In genomic region chr7:55527314-55527713, GRCh38 we compare ENCODE assay signal across 1 cellular context.
TF ChIP-seq lines count a peak whose summit lies in the region.

No MANE protein-coding gene starts in this region.

TF ChIP-seq in HEK293, 187 proteins besides CTCF, POLR2A, EP300 and RAD21 (continued from another document):
- TF ChIP-seq, protein P1, sequence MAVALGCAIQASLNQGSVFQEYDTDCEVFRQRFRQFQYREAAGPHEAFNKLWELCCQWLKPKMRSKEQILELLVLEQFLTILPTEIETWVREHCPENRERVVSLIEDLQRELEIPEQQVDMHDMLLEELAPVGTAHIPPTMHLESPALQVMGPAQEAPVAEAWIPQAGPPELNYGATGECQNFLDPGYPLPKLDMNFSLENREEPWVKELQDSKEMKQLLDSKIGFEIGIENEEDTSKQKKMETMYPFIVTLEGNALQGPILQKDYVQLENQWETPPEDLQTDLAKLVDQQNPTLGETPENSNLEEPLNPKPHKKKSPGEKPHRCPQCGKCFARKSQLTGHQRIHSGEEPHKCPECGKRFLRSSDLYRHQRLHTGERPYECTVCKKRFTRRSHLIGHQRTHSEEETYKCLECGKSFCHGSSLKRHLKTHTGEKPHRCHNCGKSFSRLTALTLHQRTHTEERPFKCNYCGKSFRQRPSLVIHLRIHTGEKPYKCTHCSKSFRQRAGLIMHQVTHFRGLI (tag by site-specific recombination; IDR thresholded peaks at IDR 0.05), result peak; percentile 90
TF ChIP-seq in HEK293: peak in this region for 1.
